ENCODE assay signal across 8 cellular contexts in genomic region chr9:6014668-6015270, GRCh38. TPM values are rescaled to one million over a fixed set of nuclear protein-coding genes. Genes with fewer than 3 reads are reported as not detected.
DNase-seq lines count a peak whose midpoint lies in the region; ATAC-seq lines count a peak whose summit lies in the region.

No MANE protein-coding gene starts in this region.

- H3K9me3 Mint-ChIP-seq in activated CD8-positive, alpha-beta T cell treated with anti-CD3 and anti-CD28 coated beads, Interleukin-2, amount 10 ng/mL, durations not matched to agents 7 days and 5 days (ENCODE audit: insufficient read depth) = no peaks in the 10 kb centered on the region

- H3K36me3 Mint-ChIP-seq in activated CD8-positive, alpha-beta T cell treated with anti-CD3 and anti-CD28 coated beads, Interleukin-2, amount 10 ng/mL, durations not matched to agents 7 days and 5 days (ENCODE audit: low read depth) = peaks cover 50% of the 10 kb centered on the region

- no peaks in the 10 kb centered on the region for H3K27me3 Mint-ChIP-seq in activated CD8-positive, alpha-beta T cell treated with anti-CD3 and anti-CD28 coated beads, Interleukin-2, amount 10 ng/mL, durations not matched to agents 7 days and 5 days (ENCODE audit: low read depth)

- DNase-seq in stimulated activated CD4-positive, alpha-beta T cell treated with anti-CD3 and anti-CD28 coated beads, Interleukin-4, amount 100 ng/mL, for 24 hours = peak; percentile 36
- DNase-seq in stimulated activated CD4-positive, alpha-beta T cell treated with anti-CD3 and anti-CD28 coated beads, Interleukin-2, amount 100 ng/mL, for 24 hours = no peak
- DNase-seq in activated CD8-positive, alpha-beta T cell treated with anti-CD3 and anti-CD28 coated beads, Interleukin-2, amount 10 ng/mL, durations not matched to agents 7 days and 5 days = no peak
- DNase-seq in globus pallidus (ENCODE audit: low spot score) (peak; percentile 8), pulmonary artery endothelial cell (ENCODE audit: low read depth, low spot score) (peak; percentile 61), anterior cingulate cortex (lab: John Stamatoyannopoulos, UW) (no peak)

- CTCF ChIA-PET in activated CD8-positive, alpha-beta T cell treated with anti-CD3 and anti-CD28 coated beads, Interleukin-2, amount 10 ng/mL, durations not matched to agents 7 days and 5 days (lab: Charles Lee) = interaction anchor here (0.7 to 2.3 kb wide), 6 partner anchors 9 to 291 kb away, joined by 3 to 20 read pairs (median 4); partner anchors contain the start of gene ERMP1

- peak overlapping the region; percentile 98 for H3K27ac Mint-ChIP-seq in activated CD8-positive, alpha-beta T cell treated with anti-CD3 and anti-CD28 coated beads, Interleukin-2, amount 10 ng/mL, durations not matched to agents 7 days and 5 days

- POLR2A ChIA-PET in activated CD8-positive, alpha-beta T cell treated with anti-CD3 and anti-CD28 coated beads, Interleukin-2, amount 10 ng/mL, durations not matched to agents 7 days and 5 days (lab: Charles Lee) = interaction anchor here (0.7 to 2.5 kb wide), 11 partner anchors 8 to 402 kb away, joined by 3 to 10 read pairs (median 3); partner anchors contain the start of genes ERMP1 and UHRF2

- peak overlapping the region; percentile 91 for H3K4me3 Mint-ChIP-seq in activated CD8-positive, alpha-beta T cell treated with anti-CD3 and anti-CD28 coated beads, Interleukin-2, amount 10 ng/mL, durations not matched to agents 7 days and 5 days

- ATAC-seq in activated CD8-positive, alpha-beta T cell treated with anti-CD3 and anti-CD28 coated beads, Interleukin-2, amount 10 ng/mL, durations not matched to agents 7 days and 5 days = peak; percentile 2
- no peak for ATAC-seq in HG02885 (IDR thresholded peaks at IDR 0.05; ENCODE audit: poor library complexity, unreplicated experiment)
- ATAC-seq in HG02588 (IDR thresholded peaks at IDR 0.05; ENCODE audit: unreplicated experiment) = no peak

- H3K4me1 Mint-ChIP-seq in activated CD8-positive, alpha-beta T cell treated with anti-CD3 and anti-CD28 coated beads, Interleukin-2, amount 10 ng/mL, durations not matched to agents 7 days and 5 days (ENCODE audit: low read depth) = peaks cover 52% of the 10 kb centered on the region

RNA-seq across cellular contexts. Expression of gene RANBP6, which starts 0.7 kb away (rescaled TPM):
- total RNA-seq in activated CD8-positive, alpha-beta T cell treated with anti-CD3 and anti-CD28 coated beads, Interleukin-2, amount 10 ng/mL, durations not matched to agents 7 days and 5 days = 10 to 100 TPM; 20.2 to 21.6 TPM
- total RNA-seq in pulmonary artery endothelial cell = 38.1 and 48.9 TPM in 2 replicates

Comparison
In these comparisons a context has a peak if more than half of its experiments do, and no peak if none do; other contexts are left out.
1. DNase-seq: peak in stimulated activated CD4-positive, alpha-beta T cell treated with anti-CD3 and anti-CD28 coated beads, Interleukin-4, amount 100 ng/mL, for 24 hours (single experiment), globus pallidus (single experiment) and pulmonary artery endothelial cell (single experiment); none in stimulated activated CD4-positive, alpha-beta T cell treated with anti-CD3 and anti-CD28 coated beads, Interleukin-2, amount 100 ng/mL, for 24 hours (0 of 2), activated CD8-positive, alpha-beta T cell treated with anti-CD3 and anti-CD28 coated beads, Interleukin-2, amount 10 ng/mL, durations not matched to agents 7 days and 5 days (single experiment) and anterior cingulate cortex (0 of 58).